8 cellular contexts compared by ENCODE assay signal in the genomic region with DNA sequence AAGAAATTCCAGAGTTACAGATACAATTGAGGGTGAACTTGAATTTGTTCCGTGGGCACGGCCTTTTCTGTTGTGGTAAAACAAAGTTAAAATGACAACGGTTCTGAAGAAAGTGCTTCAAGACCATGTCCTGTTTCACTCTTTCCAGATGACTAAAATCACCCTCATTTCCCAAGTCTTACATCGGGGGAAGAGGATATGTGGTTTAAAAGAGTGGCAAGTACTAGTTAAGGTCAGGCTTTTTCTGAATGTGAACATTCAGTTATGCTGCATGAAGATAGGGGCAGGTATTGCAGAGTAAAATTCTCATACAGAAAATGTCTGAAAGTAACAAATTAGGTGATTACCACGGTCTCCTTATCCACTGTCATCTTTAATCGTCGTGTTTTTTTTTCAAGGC.
DNase-seq lines count a peak whose midpoint lies in the region; ATAC-seq and TF ChIP-seq lines count a peak whose summit lies in the region.
"Not testable (repeated sequence)": the region's sequence is repeated elsewhere in the genome, so short reads cannot be mapped to it uniquely, and the experiment has no call there.

No MANE protein-coding gene starts in this region.

- H4K91ac ChIP-seq in mesenchymal stem cell (ENCODE audit: low read length) = not testable (repeated sequence)

- POLR2A ChIA-PET in activated CD4-positive, alpha-beta memory T cell treated with anti-CD3 and anti-CD28 coated beads, Interleukin-2, amount 10 ng/mL, durations not matched to agents 7 days and 5 days (lab: Charles Lee); activated naive CD8-positive, alpha-beta T cell treated with anti-CD3 and anti-CD28 coated beads, Interleukin-2, amount 10 ng/mL, durations not matched to agents 7 days and 5 days (lab: Charles Lee): not testable (repeated sequence)

- not testable (repeated sequence) for H2BK15ac ChIP-seq in mesenchymal stem cell (ENCODE audit: low read depth, poor library complexity, severe bottlenecking)

- not testable (repeated sequence) for H3K14ac ChIP-seq in mesenchymal stem cell (ENCODE audit: low read length in 2 of 2)

- not testable (repeated sequence) for H2AK5ac ChIP-seq in mesenchymal stem cell (ENCODE audit: low read length, severe bottlenecking)

- not testable (repeated sequence) for H3K9me2 ChIP-seq in SU-DHL-6 (replicated peaks; ENCODE audit: insufficient read depth, low read length)

- H3F3A ChIP-seq in SU-DHL-6 (ENCODE audit: insufficient read depth) = peaks cover 14% of the 10 kb centered on the region; the same call in 1 of the 2 replicates

- peaks cover 14% of the 10 kb centered on the region for H3K4me1 Mint-ChIP-seq in CD14-positive monocyte
- H3K4me1 Mint-ChIP-seq in activated CD4-positive, alpha-beta memory T cell treated with anti-CD3 and anti-CD28 coated beads, Interleukin-2, amount 10 ng/mL, durations not matched to agents 7 days and 5 days = peaks cover 21% of the 10 kb centered on the region
- H3K4me1 Mint-ChIP-seq in activated T-helper 17 cell treated with anti-CD3 and anti-CD28 coated beads, Interleukin-2, amount 50 U/mL, for 72 hours; stimulated activated memory B cell treated with anti-CD40 and anti-IgM and Interleukin-4, amounts not matched to agents 10 μg/mL and 1 μg/mL and 100 μg/mL, for 72 hours: not testable (repeated sequence)
- peaks cover 15% of the 10 kb centered on the region for H3K4me1 Mint-ChIP-seq in activated naive CD8-positive, alpha-beta T cell treated with anti-CD3 and anti-CD28 coated beads, Interleukin-2, amount 10 ng/mL, durations not matched to agents 7 days and 5 days

- not testable (repeated sequence) for TF ChIP-seq CTCF in CD14-positive monocyte (IDR thresholded peaks at IDR 0.05); HL-60 (IDR thresholded peaks at IDR 0.05; ENCODE audit: insufficient read depth, low read length); SU-DHL-6 (IDR thresholded peaks at IDR 0.05; ENCODE audit: insufficient read depth, low read length, poor library complexity, severe bottlenecking)

- H3K4ac ChIP-seq in mesenchymal stem cell (ENCODE audit: low read depth in 1 of 2, low read length in 2 of 2) = not testable (repeated sequence)

- H3K27ac ChIP-seq in HL-60 (replicated peaks) (peak overlapping the region; percentile 85), SU-DHL-6 (ENCODE audit: low read depth, low read length) (peak overlapping the region; percentile 96)
- not testable (repeated sequence) for H3K27ac ChIP-seq in mesenchymal stem cell (ENCODE audit: low read length, poor library complexity, severe bottlenecking)

- not testable (repeated sequence) for H3K79me2 ChIP-seq in SU-DHL-6 (ENCODE audit: insufficient read depth, low read length)

- not testable (repeated sequence) for H2AFZ ChIP-seq in SU-DHL-6 (ENCODE audit: low read depth, low read length, severe bottlenecking); mesenchymal stem cell (ENCODE audit: low read depth, low read length)

- peak overlapping the region in 6 of 7 donors; percentile 31 to 89 (median 72) for H3K27ac Mint-ChIP-seq in CD14-positive monocyte
- peak overlapping the region; percentile 49 for H3K27ac Mint-ChIP-seq in activated CD4-positive, alpha-beta memory T cell treated with anti-CD3 and anti-CD28 coated beads, Interleukin-2, amount 10 ng/mL, durations not matched to agents 7 days and 5 days
- not testable (repeated sequence) for H3K27ac Mint-ChIP-seq in activated T-helper 17 cell treated with anti-CD3 and anti-CD28 coated beads, Interleukin-2, amount 50 U/mL, for 72 hours
- peak overlapping the region; percentile 81 for H3K27ac Mint-ChIP-seq in activated naive CD8-positive, alpha-beta T cell treated with anti-CD3 and anti-CD28 coated beads, Interleukin-2, amount 10 ng/mL, durations not matched to agents 7 days and 5 days
- H3K27ac Mint-ChIP-seq in stimulated activated memory B cell treated with anti-CD40 and anti-IgM and Interleukin-4, amounts not matched to agents 10 μg/mL and 1 μg/mL and 100 μg/mL, for 72 hours = peak overlapping the region; percentile 85

- not testable (repeated sequence) for H2BK5ac ChIP-seq in mesenchymal stem cell (ENCODE audit: low read depth, low read length, poor library complexity, severe bottlenecking)

- WGBS in mesenchymal stem cell = no CpG with 5 or more reads among the region's 7 CpGs

- not testable (repeated sequence) for H2BK120ac ChIP-seq in mesenchymal stem cell (ENCODE audit: low read depth, low read length)

- H3K18ac ChIP-seq in mesenchymal stem cell (ENCODE audit: low read depth in 1 of 2, low read length in 2 of 2) = not testable (repeated sequence)

- peak overlapping the region; percentile 35 for H3K4me2 ChIP-seq in SU-DHL-6 (ENCODE audit: low read depth, low read length, poor library complexity, severe bottlenecking)
- not testable (repeated sequence) for H3K4me2 ChIP-seq in mesenchymal stem cell (ENCODE audit: low read length, poor library complexity, severe bottlenecking)

- not testable (repeated sequence) for H3K4me1 ChIP-seq in mesenchymal stem cell (ENCODE audit: control insufficient read depth, insufficient read depth, low read depth, low read length)

- peak; percentile 53 for ATAC-seq in activated T-helper 17 cell treated with anti-CD3 and anti-CD28 coated beads, Interleukin-2, amount 50 U/mL, for 72 hours (replicated peaks)
- ATAC-seq in activated naive CD8-positive, alpha-beta T cell treated with anti-CD3 and anti-CD28 coated beads, Interleukin-2, amount 10 ng/mL, durations not matched to agents 7 days and 5 days (ENCODE audit: low read depth) = peak; percentile 46
- peak; percentile 50 for ATAC-seq in stimulated activated memory B cell treated with anti-CD40 and anti-IgM and Interleukin-4, amounts not matched to agents 10 μg/mL and 1 μg/mL and 100 μg/mL, for 72 hours

- not testable (repeated sequence) for H3K27me3 Mint-ChIP-seq in CD14-positive monocyte (ENCODE audit: low read depth in 3 of 3); activated CD4-positive, alpha-beta memory T cell treated with anti-CD3 and anti-CD28 coated beads, Interleukin-2, amount 10 ng/mL, durations not matched to agents 7 days and 5 days; activated T-helper 17 cell treated with anti-CD3 and anti-CD28 coated beads, Interleukin-2, amount 50 U/mL, for 72 hours; activated naive CD8-positive, alpha-beta T cell treated with anti-CD3 and anti-CD28 coated beads, Interleukin-2, amount 10 ng/mL, durations not matched to agents 7 days and 5 days; stimulated activated memory B cell treated with anti-CD40 and anti-IgM and Interleukin-4, amounts not matched to agents 10 μg/mL and 1 μg/mL and 100 μg/mL, for 72 hours

- not testable (repeated sequence) for H3K9me3 ChIP-seq in SU-DHL-6 (ENCODE audit: insufficient read depth, low read length); mesenchymal stem cell (ENCODE audit: control insufficient read depth, low read length)

- not testable (repeated sequence) for H2BK12ac ChIP-seq in mesenchymal stem cell (ENCODE audit: low read length in 2 of 2)

- CTCF ChIA-PET in activated CD4-positive, alpha-beta memory T cell treated with anti-CD3 and anti-CD28 coated beads, Interleukin-2, amount 10 ng/mL, durations not matched to agents 7 days and 5 days (lab: Charles Lee) = not testable (repeated sequence)

- not testable (repeated sequence) for H3K79me1 ChIP-seq in mesenchymal stem cell (replicated peaks; ENCODE audit: low read length, poor library complexity, severe bottlenecking)

- H3K4me3 Mint-ChIP-seq in CD14-positive monocyte = peak overlapping the region in 1 of 2 donors; percentile 55
- H3K4me3 Mint-ChIP-seq in activated CD4-positive, alpha-beta memory T cell treated with anti-CD3 and anti-CD28 coated beads, Interleukin-2, amount 10 ng/mL, durations not matched to agents 7 days and 5 days; activated T-helper 17 cell treated with anti-CD3 and anti-CD28 coated beads, Interleukin-2, amount 50 U/mL, for 72 hours; stimulated activated memory B cell treated with anti-CD40 and anti-IgM and Interleukin-4, amounts not matched to agents 10 μg/mL and 1 μg/mL and 100 μg/mL, for 72 hours: not testable (repeated sequence)
- H3K4me3 Mint-ChIP-seq in activated naive CD8-positive, alpha-beta T cell treated with anti-CD3 and anti-CD28 coated beads, Interleukin-2, amount 10 ng/mL, durations not matched to agents 7 days and 5 days = peak overlapping the region; percentile 47

- H3K23ac ChIP-seq in mesenchymal stem cell (ENCODE audit: low read length in 2 of 2) = not testable (repeated sequence)

- H4K8ac ChIP-seq in mesenchymal stem cell (ENCODE audit: low read length) = not testable (repeated sequence)

- H3K9me3 Mint-ChIP-seq in CD14-positive monocyte; activated CD4-positive, alpha-beta memory T cell treated with anti-CD3 and anti-CD28 coated beads, Interleukin-2, amount 10 ng/mL, durations not matched to agents 7 days and 5 days; activated T-helper 17 cell treated with anti-CD3 and anti-CD28 coated beads, Interleukin-2, amount 50 U/mL, for 72 hours; activated naive CD8-positive, alpha-beta T cell treated with anti-CD3 and anti-CD28 coated beads, Interleukin-2, amount 10 ng/mL, durations not matched to agents 7 days and 5 days; stimulated activated memory B cell treated with anti-CD40 and anti-IgM and Interleukin-4, amounts not matched to agents 10 μg/mL and 1 μg/mL and 100 μg/mL, for 72 hours: not testable (repeated sequence)

- H3K36me3 ChIP-seq in SU-DHL-6 (ENCODE audit: low read length); mesenchymal stem cell (ENCODE audit: control insufficient read depth in 1 of 2, insufficient read depth in 2 of 2, low read depth in 1 of 2, low read length in 2 of 2): not testable (repeated sequence)

- not testable (repeated sequence) for H3K9ac ChIP-seq in SU-DHL-6 (ENCODE audit: low read length)
- peak overlapping the region; percentile 41 for H3K9ac ChIP-seq in mesenchymal stem cell (ENCODE audit: low read length)

- not testable (repeated sequence) for H3K36me3 Mint-ChIP-seq in CD14-positive monocyte; activated CD4-positive, alpha-beta memory T cell treated with anti-CD3 and anti-CD28 coated beads, Interleukin-2, amount 10 ng/mL, durations not matched to agents 7 days and 5 days (ENCODE audit: low read depth); activated T-helper 17 cell treated with anti-CD3 and anti-CD28 coated beads, Interleukin-2, amount 50 U/mL, for 72 hours (ENCODE audit: low read depth); activated naive CD8-positive, alpha-beta T cell treated with anti-CD3 and anti-CD28 coated beads, Interleukin-2, amount 10 ng/mL, durations not matched to agents 7 days and 5 days; stimulated activated memory B cell treated with anti-CD40 and anti-IgM and Interleukin-4, amounts not matched to agents 10 μg/mL and 1 μg/mL and 100 μg/mL, for 72 hours

- H3K27me3 ChIP-seq in HL-60 (ENCODE audit: insufficient read depth, poor library complexity, severe bottlenecking); SU-DHL-6 (ENCODE audit: low read length); mesenchymal stem cell (ENCODE audit: control insufficient read depth in 1 of 2, insufficient read depth in 1 of 2, low read length in 2 of 2): not testable (repeated sequence)

- not testable (repeated sequence) for DNase-seq in CD14-positive monocyte (ENCODE audit: low spot score); HL-60 (ENCODE audit: low read depth in 1 of 2, low spot score in 1 of 2); activated CD4-positive, alpha-beta memory T cell treated with anti-CD3 and anti-CD28 coated beads, Interleukin-2, amount 10 ng/mL, durations not matched to agents 7 days and 5 days; activated naive CD8-positive, alpha-beta T cell treated with anti-CD3 and anti-CD28 coated beads, Interleukin-2, amount 10 ng/mL, durations not matched to agents 7 days and 5 days; mesenchymal stem cell

- not testable (repeated sequence) for H3K4me3 ChIP-seq in HL-60 (replicated peaks; ENCODE audit: insufficient read depth, low read length); SU-DHL-6 (ENCODE audit: insufficient read depth, low read length, poor library complexity, severe bottlenecking); mesenchymal stem cell (ENCODE audit: insufficient read depth in 1 of 2, low read depth in 1 of 2, low read length in 2 of 2)

- not testable (repeated sequence) for H4K20me1 ChIP-seq in SU-DHL-6 (ENCODE audit: low read depth, low read length)

- intact Hi-C loops in CD14-positive monocyte (cut with micrococcal nuclease) = not testable (repeated sequence)
